ENCODE assay signal across 13 cellular contexts in the genomic region with DNA sequence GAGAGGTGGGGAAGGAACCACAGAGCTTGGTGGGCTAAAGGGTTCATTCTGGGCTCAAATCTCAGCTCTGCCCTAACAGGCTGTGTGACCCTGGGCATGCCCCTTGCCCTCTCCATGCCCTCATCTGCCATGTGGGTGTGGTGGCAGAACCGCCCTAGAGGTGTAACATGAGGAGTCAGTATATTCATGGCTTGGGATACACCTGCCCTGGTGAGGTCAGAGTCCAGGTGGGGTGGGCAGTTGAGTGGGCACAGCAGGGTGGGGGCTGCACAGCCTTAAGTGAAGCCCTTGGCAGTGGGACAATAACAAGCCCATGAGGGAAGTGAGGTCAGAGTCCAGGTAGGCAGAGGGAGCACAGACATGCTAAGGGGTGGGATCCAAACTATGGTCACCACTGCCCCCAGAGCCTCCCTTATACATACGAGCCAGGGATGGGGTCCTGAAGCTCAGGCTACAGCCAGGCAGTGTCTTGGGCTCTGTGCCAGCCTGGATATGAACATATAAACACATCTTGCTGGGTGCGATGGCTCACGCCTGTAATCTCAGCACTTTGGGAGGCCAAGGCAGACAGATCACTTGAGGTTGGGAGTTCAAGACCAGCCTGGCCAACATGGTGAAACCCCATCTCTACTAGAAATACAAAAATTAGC.
"Had no signal": no experiment of that assay in that cellular context is flagged by ENCODE, and none has a peak within 500 bp of the region (broad histone marks: within the 10 kb centered on the region; RNA-seq: fewer than 3 reads in every experiment).

No MANE protein-coding gene starts in this region.

- DNase-seq: activated CD4-positive, alpha-beta memory T cell treated with anti-CD3 and anti-CD28 coated beads for 36 hours; activated CD4-positive, alpha-beta T cell treated with anti-CD3 and anti-CD28 coated beads for 1 hour; activated gamma-delta T cell treated with Interleukin-2 at 50 U/mL for 16 hours; activated naive CD8-positive, alpha-beta T cell treated with anti-CD3 and anti-CD28 coated beads for 36 hours; activated T-cell treated with anti-CD3 and anti-CD28 coated beads, Interleukin-2, amount 50 U/mL, for 48 hours; brain microvascular endothelial cell; foreskin keratinocyte; mammary epithelial cell; stimulated activated CD4-positive, alpha-beta T cell treated with anti-CD3 and anti-CD28 coated beads, Interleukin-15, amount 100 ng/mL, for 24 hours; stimulated activated CD4-positive, alpha-beta T cell treated with anti-CD3 and anti-CD28 coated beads, Interleukin-4, amount 100 ng/mL, for 24 hours; stimulated activated naive CD8-positive, alpha-beta T cell treated with anti-CD3 and anti-CD28 coated beads, Interleukin-15, amount 100 ng/mL, for 72 hours had no signal

- H3K27ac Mint-ChIP-seq: activated CD4-positive, alpha-beta memory T cell treated with anti-CD3 and anti-CD28 coated beads for 36 hours had no signal

- H3K4me3 ChIP-seq: thoracic aorta had no signal

- FAIRE-seq: urothelium cell line had no signal

- H3K9me3 Mint-ChIP-seq: activated CD4-positive, alpha-beta memory T cell treated with anti-CD3 and anti-CD28 coated beads for 36 hours; activated naive CD8-positive, alpha-beta T cell treated with anti-CD3 and anti-CD28 coated beads for 36 hours had no signal

- H3K27ac ChIP-seq: brain microvascular endothelial cell, foreskin keratinocyte, thoracic aorta had no signal

- H3K4me3 Mint-ChIP-seq: activated CD4-positive, alpha-beta memory T cell treated with anti-CD3 and anti-CD28 coated beads for 36 hours; activated naive CD8-positive, alpha-beta T cell treated with anti-CD3 and anti-CD28 coated beads for 36 hours; stimulated activated naive CD8-positive, alpha-beta T cell treated with anti-CD3 and anti-CD28 coated beads, Interleukin-15, amount 100 ng/mL, for 72 hours had no signal

- H3K27me3 ChIP-seq: brain microvascular endothelial cell, foreskin keratinocyte had no signal

- ATAC-seq: foreskin keratinocyte; stimulated activated naive CD8-positive, alpha-beta T cell treated with anti-CD3 and anti-CD28 coated beads, Interleukin-15, amount 100 ng/mL, for 72 hours had no signal

- H3K9me3 ChIP-seq: thoracic aorta had no signal

- H3K36me3 ChIP-seq: brain microvascular endothelial cell, thoracic aorta had no signal

- H3K36me3 Mint-ChIP-seq: activated CD4-positive, alpha-beta memory T cell treated with anti-CD3 and anti-CD28 coated beads for 36 hours; activated naive CD8-positive, alpha-beta T cell treated with anti-CD3 and anti-CD28 coated beads for 36 hours had no signal
